In the genomic region with DNA sequence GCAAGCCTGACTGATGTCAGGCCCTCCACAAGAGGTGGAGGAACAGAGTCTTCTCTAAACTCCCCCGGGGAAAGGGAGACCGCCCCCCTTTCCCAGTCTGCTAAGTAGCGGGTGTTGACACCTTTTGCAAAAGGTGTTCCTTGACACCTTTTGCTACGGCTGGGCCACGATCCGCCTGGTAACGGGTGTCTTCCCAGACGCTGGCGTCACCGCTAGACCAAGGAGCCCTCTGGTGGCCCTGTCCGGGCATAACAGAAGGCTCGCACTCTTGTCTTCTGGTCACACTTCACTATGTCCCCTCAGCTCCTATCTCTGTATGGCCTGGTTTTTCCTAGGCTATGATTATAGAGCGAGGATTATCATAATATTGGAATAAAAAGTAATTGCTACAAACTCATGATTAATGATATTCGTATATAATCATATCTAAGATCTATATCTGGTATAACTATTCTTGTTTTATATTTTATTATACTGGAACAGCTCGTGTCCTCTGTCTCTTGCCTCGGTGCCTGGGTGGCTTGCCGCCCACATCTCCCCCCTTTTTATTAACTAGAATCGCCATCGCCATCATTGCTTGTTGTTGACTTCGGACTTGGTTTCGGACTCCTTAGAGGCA, we compare ENCODE assay signal across 8 cellular contexts. TPM values are rescaled to one million over a fixed set of nuclear protein-coding genes. Genes with fewer than 3 reads are reported as not detected.
DNase-seq lines count a peak whose midpoint lies in the region; ATAC-seq and TF ChIP-seq lines count a peak whose summit lies in the region.
"Not testable (repeated sequence)": the region's sequence is repeated elsewhere in the genome, so short reads cannot be mapped to it uniquely, and the experiment has no call there.

No MANE protein-coding gene starts in this region.

- H3K4me1 Mint-ChIP-seq in CD8-positive, alpha-beta T cell (ENCODE audit: low read depth), result peaks cover 31% of the 10 kb centered on the region

- peaks cover 30% of the 10 kb centered on the region for H3K36me3 Mint-ChIP-seq in CD8-positive, alpha-beta T cell

- not testable (repeated sequence) for H3K4me2 ChIP-seq in neural cell (ENCODE audit: low read length)

- not testable (repeated sequence) for H3K9me3 Mint-ChIP-seq in CD8-positive, alpha-beta T cell

- H4K20me1 ChIP-seq in neural cell (ENCODE audit: insufficient read depth), result not testable (repeated sequence)

- H3K36me3 ChIP-seq in CD8-positive, alpha-beta T cell (ENCODE audit: insufficient read depth, low read length); colonic mucosa; right atrium auricular region; neural cell (ENCODE audit: insufficient read depth, low read length); thoracic aorta: not testable (repeated sequence)

- H3K9me2 ChIP-seq in neural cell (ENCODE audit: insufficient read depth, low read length), result not testable (repeated sequence)

- not testable (repeated sequence) for H2AFZ ChIP-seq in neural cell (ENCODE audit: low read depth, low read length)

- not testable (repeated sequence) for H3K4me3 ChIP-seq in CD8-positive, alpha-beta T cell (ENCODE audit: low read depth, low read length); HFF-Myc (replicated peaks; ENCODE audit: low read depth, low read length); colonic mucosa; right atrium auricular region; neural cell (ENCODE audit: low read length); thoracic aorta

- not testable (repeated sequence) for TF ChIP-seq EP300 in neural cell (conservative IDR thresholded peaks at IDR 0.05; ENCODE audit: poor library complexity, severe bottlenecking)

- POLR2A ChIA-PET in CD8-positive, alpha-beta T cell (lab: Charles Lee), result not testable (repeated sequence)

- peak; percentile 61 for ATAC-seq in CD8-positive, alpha-beta T cell
- ATAC-seq in thoracic aorta (ENCODE audit: insufficient number of reproducible peaks, low FRiP score, low read depth), result not testable (repeated sequence)

- H3K79me2 ChIP-seq in neural cell (replicated peaks; ENCODE audit: insufficient read depth, low read length), result not testable (repeated sequence)

- not testable (repeated sequence) for H3K27ac ChIP-seq in CD8-positive, alpha-beta T cell (ENCODE audit: low read depth, low read length); colonic mucosa; right atrium auricular region; neural cell (ENCODE audit: low read length); thoracic aorta

- H3K9me3 ChIP-seq in CD8-positive, alpha-beta T cell (ENCODE audit: low read length); colonic mucosa; right atrium auricular region; neural cell (ENCODE audit: low read length); thoracic aorta: not testable (repeated sequence)

- CTCF ChIA-PET in CD8-positive, alpha-beta T cell (lab: Charles Lee), result not testable (repeated sequence)

- H3K27ac Mint-ChIP-seq in CD8-positive, alpha-beta T cell, result peak overlapping the region; percentile 79

- H3K27me3 ChIP-seq in CD8-positive, alpha-beta T cell (ENCODE audit: insufficient read depth, low read length); colonic mucosa; right atrium auricular region; neural cell (ENCODE audit: insufficient read depth, low read depth, low read length); thoracic aorta (replicated peaks; ENCODE audit: insufficient read depth): not testable (repeated sequence)

- not testable (repeated sequence) for H3K4me3 Mint-ChIP-seq in CD8-positive, alpha-beta T cell

- H3K27me3 Mint-ChIP-seq in CD8-positive, alpha-beta T cell (ENCODE audit: low read depth), result not testable (repeated sequence)

- intact Hi-C loops in CD8-positive, alpha-beta T cell (cut with DNase I, micrococcal nuclease), result loop anchor here in 1 of 2 experiments (5.0 kb wide), 2 partner anchors 266 to 324 kb away; no protein-coding TSS in a partner anchor
- intact Hi-C loops in colonic mucosa (cut with DNase I), result not testable (repeated sequence)

- H3K9ac ChIP-seq in colonic mucosa (ENCODE audit: low read depth in 2 of 2, low read length in 2 of 2); neural cell (ENCODE audit: low read length): not testable (repeated sequence)

- H3K4me1 ChIP-seq in CD8-positive, alpha-beta T cell (ENCODE audit: insufficient read depth, low read length); colonic mucosa; right atrium auricular region; thoracic aorta (ENCODE audit: control insufficient read depth in 1 of 2, low read depth in 2 of 2): not testable (repeated sequence)

- peak; percentile 69 for TF ChIP-seq CTCF in CD8-positive, alpha-beta T cell (IDR thresholded peaks at IDR 0.05)
- TF ChIP-seq CTCF in HFF-Myc (IDR thresholded peaks at IDR 0.05; ENCODE audit: low read depth, low read length, missing control alignments) (peak; percentile 50), colonic mucosa (IDR thresholded peaks at IDR 0.05) (peak; percentile 46), right atrium auricular region (IDR thresholded peaks at IDR 0.05) (peak; percentile 43 to 64), neural cell (IDR thresholded peaks at IDR 0.05; ENCODE audit: poor library complexity, severe bottlenecking) (peak; percentile 65), thoracic aorta (IDR thresholded peaks at IDR 0.05) (peak; percentile 46)

- peak in 5 of 7 experiments; percentile 8 to 69 (median 39) for DNase-seq in CD8-positive, alpha-beta T cell
- not testable (repeated sequence) for DNase-seq in HFF-Myc (ENCODE audit: extremely low read depth, low read depth); thoracic aorta (ENCODE audit: low spot score)
- peak; percentile 35 for DNase-seq in RPMI8226
- DNase-seq in activated T-cell treated with anti-CD3 and anti-CD28 coated beads, Interleukin-2, amount 50 U/mL, for 48 hours, result peak; percentile 61 to 66
- peak; percentile 50 for DNase-seq in colonic mucosa
- DNase-seq in right atrium auricular region (ENCODE audit: low spot score), result peak; percentile 53

- H3F3A ChIP-seq in neural cell (ENCODE audit: insufficient read depth, low read length, poor library complexity, severe bottlenecking), result not testable (repeated sequence)

- not testable (repeated sequence) for TF ChIP-seq RAD21 in neural cell (conservative IDR thresholded peaks at IDR 0.05)

TF ChIP-seq in neural cell, 6 proteins besides CTCF, POLR2A, EP300 and RAD21:
- TF ChIP-seq SMC3 (conservative IDR thresholded peaks at IDR 0.05; ENCODE audit: poor library complexity), result peak; percentile 59

RNA-seq across cellular contexts. Expression of gene KCTD5, which starts 21.5 kb away (rescaled TPM):
- 10 to 100 TPM; 34.2 to 36.0 TPM for total RNA-seq in CD8-positive, alpha-beta T cell
- 10 to 100 TPM; 45.2 to 88.3 TPM for total RNA-seq in colonic mucosa
- 10 to 100 TPM; 12.5 to 15.6 TPM for total RNA-seq in right atrium auricular region
- 42.7 and 43.6 TPM in 2 replicates for polyA plus RNA-seq in neural cell
- polyA minus RNA-seq in neural cell, result 46.7 and 49.5 TPM in 2 replicates
- 10 to 100 TPM; 13.8 to 19.2 TPM for total RNA-seq in thoracic aorta

RNA-seq across cellular contexts. Expression of gene PRSS27, which starts 59.2 kb away (rescaled TPM):
- under 1 TPM; 0.53 to 0.65 TPM for total RNA-seq in CD8-positive, alpha-beta T cell
- total RNA-seq in colonic mucosa (under 1 TPM; 0.15 to 0.56 TPM), right atrium auricular region (under 1 TPM in 1 of 2 donors, not detected in 1; 0.51 TPM), thoracic aorta (1 to 10 TPM; 4.4 to 8.7 TPM)
- 3.0 and 5.9 TPM in 2 replicates for polyA plus RNA-seq in neural cell
- 3.4 and 4.9 TPM in 2 replicates for polyA minus RNA-seq in neural cell
